23 cellular contexts compared by ENCODE assay signal in genomic region chr4:121818215-121818614, GRCh38. TPM values are rescaled to one million over a fixed set of nuclear protein-coding genes. Genes with fewer than 3 reads are reported as not detected.
DNase-seq lines count a peak whose midpoint lies in the region; ATAC-seq, FAIRE-seq and TF ChIP-seq lines count a peak whose summit lies in the region.
"Had no signal": no experiment of that assay in that cellular context is flagged by ENCODE, and none has a peak within 500 bp of the region (broad histone marks: within the 10 kb centered on the region; RNA-seq: fewer than 3 reads in every experiment).

No MANE protein-coding gene starts in this region.

- peaks cover 87% of the 10 kb centered on the region for H3K79me2 ChIP-seq in SK-N-SH (ENCODE audit: insufficient read depth)
- H3K79me2 ChIP-seq in K562 (ENCODE audit: control insufficient read depth, insufficient read depth, low read length): peaks cover 58% of the 10 kb centered on the region

- H3K4me1 Mint-ChIP-seq in stimulated activated naive CD8-positive, alpha-beta T cell treated with anti-CD3 and anti-CD28 coated beads, Interleukin-15, Interleukin-2, amounts not matched to agents 100 ng/mL and 50 ng/mL, for 24 hours (ENCODE audit: low read depth): peaks cover 22% of the 10 kb centered on the region
- peaks cover 24% of the 10 kb centered on the region for H3K4me1 Mint-ChIP-seq in stimulated activated naive CD8-positive, alpha-beta T cell treated with anti-CD3 and anti-CD28 coated beads, Interleukin-15, amount 100 ng/mL, for 72 hours

- TF ChIP-seq EP300 in SK-N-SH (IDR thresholded peaks at IDR 0.05; ENCODE audit: borderline replicate concordance in 1 of 2, low read depth in 1 of 2, low read length in 1 of 2) (no peak), K562 (IDR thresholded peaks at IDR 0.05; ENCODE audit: low read length) (no peak)

- H3K9me1 ChIP-seq in K562 (ENCODE audit: control insufficient read depth, insufficient read depth, low read length): no peaks in the 10 kb centered on the region

- H3F3A ChIP-seq in SK-N-SH (replicated peaks; ENCODE audit: insufficient read depth): peaks cover 88% of the 10 kb centered on the region

- H3K27me3 ChIP-seq in SK-N-SH (ENCODE audit: insufficient read depth) (no peaks in the 10 kb centered on the region), K562 (ENCODE audit: control insufficient read depth in 2 of 2, insufficient read depth in 2 of 2, low read length in 2 of 2) (no peaks in the 10 kb centered on the region)
- H3K27me3 ChIP-seq: brain microvascular endothelial cell, thyroid gland had no signal

- in situ Hi-C loops in K562 (cut with MboI): no loop called here

- peaks cover 89% of the 10 kb centered on the region for H3K36me3 Mint-ChIP-seq in stimulated activated naive CD8-positive, alpha-beta T cell treated with anti-CD3 and anti-CD28 coated beads, Interleukin-15, Interleukin-2, amounts not matched to agents 100 ng/mL and 50 ng/mL, for 24 hours (ENCODE audit: low read depth)

- no peak overlapping the region for H3K4me3 ChIP-seq in SK-N-SH (ENCODE audit: low read depth in 2 of 2, low read length in 1 of 2)
- no peak overlapping the region for H3K4me3 ChIP-seq in K562
- H3K4me3 ChIP-seq: thyroid gland had no signal

- no peaks in the 10 kb centered on the region for H3K9me2 ChIP-seq in SK-N-SH

- POLR2A ChIA-PET in SK-N-SH (lab: Yijun Ruan, JAX): no interaction called here
- POLR2A ChIA-PET in K562 (lab: Yijun Ruan, JAX): interaction anchor here (0.6 to 1.2 kb wide), 3 partner anchors 9 to 18 kb away, joined by 3 read pairs; no protein-coding TSS in a partner anchor

- no TSS peak for BruUV-seq in K562 (replicated peaks; lab: Mats Ljungman, UMichigan)

- H3K9me3 Mint-ChIP-seq in stimulated activated naive CD8-positive, alpha-beta T cell treated with anti-CD3 and anti-CD28 coated beads, Interleukin-15, Interleukin-2, amounts not matched to agents 100 ng/mL and 50 ng/mL, for 24 hours: no peaks in the 10 kb centered on the region
- no peaks in the 10 kb centered on the region for H3K9me3 Mint-ChIP-seq in stimulated activated naive CD8-positive, alpha-beta T cell treated with anti-CD3 and anti-CD28 coated beads, Interleukin-15, amount 100 ng/mL, for 72 hours
- H3K9me3 Mint-ChIP-seq: endodermal cell had no signal

- H3K27ac Mint-ChIP-seq in stimulated activated naive CD8-positive, alpha-beta T cell treated with anti-CD3 and anti-CD28 coated beads, Interleukin-15, Interleukin-2, amounts not matched to agents 100 ng/mL and 50 ng/mL, for 24 hours: peak overlapping the region; percentile 29
- peak overlapping the region in 1 of 2 donors; percentile 29 for H3K27ac Mint-ChIP-seq in stimulated activated naive CD8-positive, alpha-beta T cell treated with anti-CD3 and anti-CD28 coated beads, Interleukin-15, amount 100 ng/mL, for 72 hours
- H3K27ac Mint-ChIP-seq: endodermal cell had no signal

- 0 out of 2 replicates have a peak, but pooled peaks have one; percentile 30 for TF ChIP-seq POLR2A in K562 (conservative IDR thresholded peaks at IDR 0.05)

- TF ChIP-seq RAD21 in SK-N-SH (IDR thresholded peaks at IDR 0.05; ENCODE audit: low read length) (no peak), K562 (CRISPR knock-in tag; conservative IDR thresholded peaks at IDR 0.05 in 1 of 2, IDR thresholded peaks at IDR 0.05 in 1 of 2) (no peak)

- CTCF ChIA-PET in SK-N-SH (lab: Yijun Ruan, JAX) (interaction anchor here (0.5 to 1.2 kb wide), 3 partner anchors 14 to 115 kb away, joined by 3 to 4 read pairs (median 3); no protein-coding TSS in a partner anchor), K562 (lab: Yijun Ruan, JAX; ENCODE audit: low intra/inter-chr PET ratio) (no interaction called here)

- H3K27ac ChIP-seq in SK-N-SH (ENCODE audit: low read depth in 2 of 2, low read length in 1 of 2) (peak overlapping the region; percentile 54 to 63), K562 (ENCODE audit: extremely low read depth, low read depth, low read length) (no peak overlapping the region)
- H3K27ac ChIP-seq: brain microvascular endothelial cell, thyroid gland had no signal

- H3K36me3 ChIP-seq in SK-N-SH (replicated peaks in 1 of 2; ENCODE audit: control insufficient read depth in 1 of 2, insufficient read depth in 2 of 2, low read length in 1 of 2) (peaks cover 72 to 77% of the 10 kb centered on the region in 2 experiments), K562 (ENCODE audit: control insufficient read depth, insufficient read depth, low read length) (peaks cover 96% of the 10 kb centered on the region)

- no peak overlapping the region for H3K4me3 Mint-ChIP-seq in stimulated activated naive CD8-positive, alpha-beta T cell treated with anti-CD3 and anti-CD28 coated beads, Interleukin-15, Interleukin-2, amounts not matched to agents 100 ng/mL and 50 ng/mL, for 24 hours
- no peak overlapping the region for H3K4me3 Mint-ChIP-seq in stimulated activated naive CD8-positive, alpha-beta T cell treated with anti-CD3 and anti-CD28 coated beads, Interleukin-15, amount 100 ng/mL, for 72 hours
- H3K4me3 Mint-ChIP-seq: endodermal cell had no signal

- no peak for FAIRE-seq in K562 (lab: Jason Lieb, UNC)
- FAIRE-seq: colon, GM12891, kidney had no signal

- H3K9ac ChIP-seq in SK-N-SH: no peak overlapping the region
- H3K9ac ChIP-seq in K562 (ENCODE audit: insufficient read depth in 1 of 2, low read depth in 2 of 2, low read length in 2 of 2): no peak overlapping the region

- peaks cover 11 to 33% of the 10 kb centered on the region in 2 experiments; a peak in 3 of 4 replicates for H3K4me1 ChIP-seq in SK-N-SH (ENCODE audit: control insufficient read depth in 1 of 2, insufficient read depth in 2 of 2, low read depth in 1 of 2, low read length in 1 of 2)
- H3K4me1 ChIP-seq in K562 (replicated peaks in 1 of 2; ENCODE audit: control insufficient read depth in 2 of 2, insufficient read depth in 2 of 2, low read length in 2 of 2): peaks cover 0 to 9% of the 10 kb centered on the region in 2 experiments; a peak in 3 of 5 replicates

- H3K4me2 ChIP-seq in SK-N-SH (no peak overlapping the region), K562 (ENCODE audit: insufficient read depth, low read length) (no peak overlapping the region)

- H4K20me1 ChIP-seq in SK-N-SH (ENCODE audit: insufficient read depth) (no peaks in the 10 kb centered on the region; the same call in 1 of the 2 replicates), K562 (replicated peaks; ENCODE audit: control insufficient read depth, insufficient read depth, low read length) (peaks cover 7% of the 10 kb centered on the region; the same call in 1 of the 2 replicates)

- no peak for DNase-seq in SK-N-SH
- DNase-seq in stimulated activated naive CD8-positive, alpha-beta T cell treated with anti-CD3 and anti-CD28 coated beads, Interleukin-15, amount 100 ng/mL, for 72 hours: no peak
- DNase-seq in K562 (ENCODE audit: extremely low read depth in 1 of 4, low spot score in 3 of 4): no peak
- DNase-seq in NCI-H2196 treated with DMSO at 0.1 percent for 48 hours (lab: John Stamatoyannopoulos, UW; ENCODE audit: unreplicated experiment): no peak
- no peak for DNase-seq in GOT3 (lab: John Stamatoyannopoulos, UW)
- DNase-seq in NCI-H526 (lab: John Stamatoyannopoulos, UW): no peak
- DNase-seq: 8988T; activated CD4-positive, alpha-beta T cell treated with anti-CD3 and anti-CD28 coated beads, Interleukin-2, amount 50 U/mL, for 1 hour; brain microvascular endothelial cell; endodermal cell; kidney; NCI-H1092 treated with DMSO at 0.1 percent for 48 hours; NCI-H2029; occipital lobe; retina; SHP77; stimulated activated CD4-positive, alpha-beta T cell treated with anti-CD3 and anti-CD28 coated beads, Interleukin-2, amount 100 ng/mL, for 48 hours; stimulated activated naive CD4-positive, alpha-beta T cell treated with Interleukin-2 at 50 U/mL for 16 hours; thyroid gland had no signal

- no peak for TF ChIP-seq CTCF in SK-N-SH (IDR thresholded peaks at IDR 0.05)
- no peak for TF ChIP-seq CTCF in K562 (IDR thresholded peaks at IDR 0.05 in 2 of 3, conservative IDR thresholded peaks at IDR 0.05 in 1 of 3; ENCODE audit: insufficient read depth in 2 of 3, low read depth in 1 of 3, low read length in 3 of 3)

- 36% methylated on average over 1 of the region's 1 CpG for WGBS in SK-N-SH (ENCODE audit: low lambda C conversion rate)
- WGBS in K562 (ENCODE audit: insufficient coverage, low coverage, missing lambda C conversion rate): 0% methylated on average over 1 of the region's 1 CpG

- H3K9me3 ChIP-seq in SK-N-SH: no peaks in the 10 kb centered on the region
- no peaks in the 10 kb centered on the region for H3K9me3 ChIP-seq in K562 (replicated peaks; ENCODE audit: control insufficient read depth, insufficient read depth, low read depth, low read length)
- H3K9me3 ChIP-seq: thyroid gland had no signal

- intact Hi-C loops in K562 (cut with micrococcal nuclease): no loop called here

- H2AFZ ChIP-seq in SK-N-SH (ENCODE audit: low read depth) (no peak overlapping the region), K562 (ENCODE audit: low read depth, low read length) (no peak overlapping the region)

- H3K27me3 Mint-ChIP-seq in stimulated activated naive CD8-positive, alpha-beta T cell treated with anti-CD3 and anti-CD28 coated beads, Interleukin-15, Interleukin-2, amounts not matched to agents 100 ng/mL and 50 ng/mL, for 24 hours: no peaks in the 10 kb centered on the region
- H3K27me3 Mint-ChIP-seq in stimulated activated naive CD8-positive, alpha-beta T cell treated with anti-CD3 and anti-CD28 coated beads, Interleukin-15, amount 100 ng/mL, for 72 hours: no peaks in the 10 kb centered on the region

- no peak for ATAC-seq in SK-N-SH treated with all-trans-retinoic acid at 6 μM for 48 hours
- ATAC-seq in stimulated activated naive CD8-positive, alpha-beta T cell treated with anti-CD3 and anti-CD28 coated beads, Interleukin-15, amount 100 ng/mL, for 72 hours: no peak
- ATAC-seq in K562: no peak

RNA-seq across cellular contexts. Expression of gene CCNA2, which starts 5.5 kb away (rescaled TPM):
- polyA plus RNA-seq in SK-N-SH (2012; rRNA removed) (23.0 and 23.8 TPM in 2 replicates), K562 (2011; rRNA removed) (141 and 192 TPM in 2 replicates), K562 (2014; fragmentation: Illumina TruSeq; extraction: Trizol) (162 and 194 TPM in 2 replicates), K562 (2014; fragmentation: Nextera tagmentation; extraction: Ambion mirVana) (10 to 100 TPM; 37.1 to 47.8 TPM), K562 (2014; rRNA removed) (110 and 122 TPM in 2 replicates)
- 27.7 and 29.2 TPM in 2 replicates for polyA plus RNA-seq in SK-N-SH (2012; cell fraction: cytosol; rRNA removed)
- polyA plus RNA-seq in SK-N-SH (2012; cell fraction: nucleus; rRNA removed): 10.8 and 15.6 TPM in 2 replicates
- total RNA-seq in K562 (2011; cell fraction: chromatin; rRNA removed; ENCODE audit: low replicate concordance): 15.4 and 28.6 TPM in 2 replicates
- 22.8 and 24.7 TPM in 2 replicates for total RNA-seq in K562 (2011; cell fraction: nucleolus; rRNA removed)
- 26.8 and 30.0 TPM in 2 replicates for total RNA-seq in K562 (2011; cell fraction: nucleoplasm; rRNA removed)
- total RNA-seq in K562 (2014; rRNA removed) (154 and 173 TPM in 2 replicates), K562 (2014; rRNA removed; fragmentation: Illumina TruSeq; extraction: Trizol) (197 and 225 TPM in 2 replicates), K562 (2015; rRNA removed; fragmentation: Illumina TruSeq; extraction: Trizol) (174 and 190 TPM in 2 replicates), K562 (2021) (147 TPM in 2 replicates)
- 89.4 and 97.5 TPM in 2 replicates for polyA plus RNA-seq in K562 (2011; cell fraction: cytosol; rRNA removed)
- polyA plus RNA-seq in K562 (2011; cell fraction: nucleus; rRNA removed): 36.4 and 53.0 TPM in 2 replicates
- 99.1 and 103 TPM in 2 replicates for polyA plus RNA-seq in K562 (2012)
- 207 and 226 TPM in 2 replicates for polyA minus RNA-seq in K562 (2011; rRNA and poly(A)+ RNA removed)
- 92.9 and 104 TPM in 2 replicates for polyA minus RNA-seq in K562 (2011; cell fraction: cytosol; rRNA and poly(A)+ RNA removed)
- polyA minus RNA-seq in K562 (2011; cell fraction: nucleus; rRNA and poly(A)+ RNA removed): 25.4 and 41.9 TPM in 2 replicates

RNA-seq across cellular contexts. Expression of gene EXOSC9, which starts 17.1 kb away (rescaled TPM):
- polyA plus RNA-seq in SK-N-SH (2012; rRNA removed) (38.8 and 49.5 TPM in 2 replicates), K562 (2011; rRNA removed) (92.7 and 115 TPM in 2 replicates), K562 (2014; fragmentation: Illumina TruSeq; extraction: Trizol) (121 and 130 TPM in 2 replicates), K562 (2014; fragmentation: Nextera tagmentation; extraction: Ambion mirVana) (100 to 1,000 TPM; 157 to 166 TPM), K562 (2014; rRNA removed) (100 and 105 TPM in 2 replicates)
- 50.8 and 60.6 TPM in 2 replicates for polyA plus RNA-seq in SK-N-SH (2012; cell fraction: cytosol; rRNA removed)
- polyA plus RNA-seq in SK-N-SH (2012; cell fraction: nucleus; rRNA removed): 28.9 and 68.8 TPM in 2 replicates
- total RNA-seq in K562 (2011; cell fraction: chromatin; rRNA removed; ENCODE audit: low replicate concordance): 51.5 and 75.8 TPM in 2 replicates
- 31.0 and 31.2 TPM in 2 replicates for total RNA-seq in K562 (2011; cell fraction: nucleolus; rRNA removed)
- total RNA-seq in K562 (2011; cell fraction: nucleoplasm; rRNA removed): 29.8 and 46.2 TPM in 2 replicates
- total RNA-seq in K562 (2014; rRNA removed) (70.2 and 89.5 TPM in 2 replicates), K562 (2014; rRNA removed; fragmentation: Illumina TruSeq; extraction: Trizol) (118 and 143 TPM in 2 replicates), K562 (2015; rRNA removed; fragmentation: Illumina TruSeq; extraction: Trizol) (103 and 111 TPM in 2 replicates), K562 (2021) (64.7 and 68.0 TPM in 2 replicates)
- 22.9 and 38.9 TPM in 2 replicates for polyA plus RNA-seq in K562 (2011; cell fraction: cytosol; rRNA removed)
- 47.5 and 67.6 TPM in 2 replicates for polyA plus RNA-seq in K562 (2011; cell fraction: nucleus; rRNA removed)
- polyA plus RNA-seq in K562 (2012): 50.3 and 74.6 TPM in 2 replicates
- 114 and 134 TPM in 2 replicates for polyA minus RNA-seq in K562 (2011; rRNA and poly(A)+ RNA removed)
- polyA minus RNA-seq in K562 (2011; cell fraction: cytosol; rRNA and poly(A)+ RNA removed): 31.6 and 57.5 TPM in 2 replicates
- polyA minus RNA-seq in K562 (2011; cell fraction: nucleus; rRNA and poly(A)+ RNA removed): 42.5 and 63.4 TPM in 2 replicates

RNA-seq across cellular contexts. Expression of gene BBS7, which starts 52.1 kb away (rescaled TPM):
- polyA plus RNA-seq in SK-N-SH (2012; rRNA removed) (24.3 and 27.3 TPM in 2 replicates), K562 (2011; rRNA removed) (19.1 and 25.8 TPM in 2 replicates), K562 (2014; fragmentation: Illumina TruSeq; extraction: Trizol) (13.4 and 13.7 TPM in 2 replicates), K562 (2014; fragmentation: Nextera tagmentation; extraction: Ambion mirVana) (10 to 100 TPM; 17.2 to 19.0 TPM), K562 (2014; rRNA removed) (15.2 and 19.8 TPM in 2 replicates)
- 26.6 and 26.8 TPM in 2 replicates for polyA plus RNA-seq in SK-N-SH (2012; cell fraction: cytosol; rRNA removed)
- 23.3 and 26.5 TPM in 2 replicates for polyA plus RNA-seq in SK-N-SH (2012; cell fraction: nucleus; rRNA removed)
- 15.5 and 27.7 TPM in 2 replicates for total RNA-seq in K562 (2011; cell fraction: chromatin; rRNA removed; ENCODE audit: low replicate concordance)
- total RNA-seq in K562 (2011; cell fraction: nucleolus; rRNA removed): 9.9 and 11.3 TPM in 2 replicates
- total RNA-seq in K562 (2011; cell fraction: nucleoplasm; rRNA removed): 10.2 and 12.1 TPM in 2 replicates
- total RNA-seq in K562 (2014; rRNA removed) (11.8 and 13.7 TPM in 2 replicates), K562 (2014; rRNA removed; fragmentation: Illumina TruSeq; extraction: Trizol) (15.5 and 22.8 TPM in 2 replicates), K562 (2015; rRNA removed; fragmentation: Illumina TruSeq; extraction: Trizol) (14.6 and 16.4 TPM in 2 replicates), K562 (2021) (20.2 and 22.1 TPM in 2 replicates)
- 12.6 and 15.9 TPM in 2 replicates for polyA plus RNA-seq in K562 (2011; cell fraction: cytosol; rRNA removed)
- polyA plus RNA-seq in K562 (2011; cell fraction: nucleus; rRNA removed): 15.0 and 15.8 TPM in 2 replicates
- 12.5 and 15.2 TPM in 2 replicates for polyA plus RNA-seq in K562 (2012)
- polyA minus RNA-seq in K562 (2011; rRNA and poly(A)+ RNA removed): 18.4 and 19.4 TPM in 2 replicates
- polyA minus RNA-seq in K562 (2011; cell fraction: cytosol; rRNA and poly(A)+ RNA removed): 6.3 and 18.9 TPM in 2 replicates
- 9.3 and 14.7 TPM in 2 replicates for polyA minus RNA-seq in K562 (2011; cell fraction: nucleus; rRNA and poly(A)+ RNA removed)

RNA-seq across cellular contexts. Expression of gene SMIM43, which starts 53.3 kb away (rescaled TPM):
- polyA plus RNA-seq in SK-N-SH (2012; rRNA removed): 37.2 and 59.1 TPM in 2 replicates
- 50.5 and 56.0 TPM in 2 replicates for polyA plus RNA-seq in SK-N-SH (2012; cell fraction: cytosol; rRNA removed)
- 59.9 and 106 TPM in 2 replicates for polyA plus RNA-seq in SK-N-SH (2012; cell fraction: nucleus; rRNA removed)
- not detected in 2 replicates for total RNA-seq in K562 (2011; cell fraction: chromatin; rRNA removed; ENCODE audit: low replicate concordance)
- not detected in 2 replicates for total RNA-seq in K562 (2011; cell fraction: nucleolus; rRNA removed)
- total RNA-seq in K562 (2011; cell fraction: nucleoplasm; rRNA removed): not detected in 2 replicates
- total RNA-seq in K562 (2014; rRNA removed): not detected in 2 replicates
- not detected in 2 replicates for total RNA-seq in K562 (2014; rRNA removed; fragmentation: Illumina TruSeq; extraction: Trizol)
- not detected in 2 replicates for total RNA-seq in K562 (2015; rRNA removed; fragmentation: Illumina TruSeq; extraction: Trizol)
- not detected in 2 replicates for total RNA-seq in K562 (2021)
- not detected in 2 replicates for polyA plus RNA-seq in K562 (2011; rRNA removed)
- polyA plus RNA-seq in K562 (2011; cell fraction: cytosol; rRNA removed): not detected in 2 replicates
- polyA plus RNA-seq in K562 (2011; cell fraction: nucleus; rRNA removed): not detected in 2 replicates
- not detected in 2 replicates for polyA plus RNA-seq in K562 (2012)
- not detected in 2 replicates for polyA plus RNA-seq in K562 (2014; fragmentation: Illumina TruSeq; extraction: Trizol)
- polyA plus RNA-seq in K562 (2014; fragmentation: Nextera tagmentation; extraction: Ambion mirVana): not detected
- polyA plus RNA-seq in K562 (2014; rRNA removed): not detected in 2 replicates
- not detected in 2 replicates for polyA minus RNA-seq in K562 (2011; rRNA and poly(A)+ RNA removed)
- polyA minus RNA-seq in K562 (2011; cell fraction: cytosol; rRNA and poly(A)+ RNA removed): not detected in 2 replicates
- not detected in 2 replicates for polyA minus RNA-seq in K562 (2011; cell fraction: nucleus; rRNA and poly(A)+ RNA removed)
- total RNA-seq: endodermal cell, kidney, thyroid gland had no signal

Comparison
In these comparisons a context has a peak if more than half of its experiments do, and no peak if none do; other contexts are left out.
1. Of the 27 proteins assayed by ChIP-seq in both K562 and SK-N-SH: peak only in K562: none; only in SK-N-SH: JUND; in both: none; in neither: 26.